Comparison of ENCODE assay signal across 8 cellular contexts in the genomic region with DNA sequence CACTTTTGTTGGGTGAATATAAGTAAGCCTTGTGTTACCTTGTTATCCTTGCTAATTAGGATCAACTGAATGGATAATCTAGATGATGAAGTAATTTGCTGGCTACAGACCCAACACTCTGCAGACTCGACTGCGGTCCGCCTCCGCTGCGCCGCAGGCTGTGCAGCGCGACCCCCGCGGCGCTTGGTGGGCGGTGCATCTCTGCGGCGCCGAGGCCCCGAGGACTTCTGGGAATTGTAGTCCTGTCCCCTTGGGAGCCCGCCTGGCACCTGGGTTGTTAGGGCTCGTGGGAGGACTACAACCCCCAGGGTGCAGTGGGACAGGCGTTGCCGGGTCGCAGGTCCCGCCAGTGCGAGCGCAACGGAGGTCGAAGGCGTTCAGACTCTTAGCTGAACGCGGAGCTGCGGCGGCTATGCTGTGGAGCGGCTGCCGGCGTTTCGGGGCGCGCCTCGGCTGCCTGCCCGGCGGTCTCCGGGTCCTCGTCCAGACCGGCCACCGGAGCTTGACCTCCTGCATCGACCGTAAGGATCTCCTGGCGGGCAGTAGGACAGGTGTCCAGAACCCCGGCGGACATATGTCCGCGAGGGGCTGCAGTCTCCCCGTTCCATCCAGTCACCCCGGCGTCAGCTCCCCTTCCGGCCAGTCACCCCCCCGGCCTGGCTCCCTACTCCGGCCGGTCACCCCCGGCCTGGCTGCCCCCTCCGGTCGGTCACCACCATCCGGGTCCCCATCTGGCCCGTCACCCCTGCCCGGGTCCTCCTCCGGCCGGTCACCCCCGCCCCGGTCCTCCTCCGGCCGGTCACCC.
A peak's percentile ranks its signal among the peaks of the same experiment; 100 is the strongest.
DNase-seq lines count a peak whose midpoint lies in the region; ATAC-seq lines count a peak whose summit lies in the region.

Gene ACAD8 (plus strand): TSS at position 380 of the 805 bp plus-strand sequence. CDS start 33 bp downstream, at position 413.
Gene THYN1 (minus strand): TSS at position 164 of the 805 bp plus-strand sequence. CDS start 470 bp downstream, outside the sequence.

- ATAC-seq in GM19468 (IDR thresholded peaks at IDR 0.05; ENCODE audit: extremely low read depth, unreplicated experiment) = peak; percentile 100

- DNase-seq in COLO668 (lab: John Stamatoyannopoulos, UW; ENCODE audit: unreplicated experiment) (peak; percentile 96), HS-5 (ENCODE audit: low read depth) (peak; percentile 86), medulla oblongata (ENCODE audit: extremely low spot score) (peak; percentile 98)
- DNase-seq in NK-92 treated with Interleukin-12 subunit alpha and Interleukin-12 subunit beta, amount 100 ng/mL, for 24 hours (lab: John Stamatoyannopoulos, UW) = peak; percentile 93
- peak; percentile 95 for DNase-seq in activated CD8-positive, alpha-beta memory T cell treated with anti-CD3 and anti-CD28 coated beads for 24 hours
- peak; percentile 93 for DNase-seq in effector CD8-positive, alpha-beta T cell (lab: John Stamatoyannopoulos, UW)
- peak; percentile 92 for DNase-seq in stimulated activated CD8-positive, alpha-beta memory T cell treated with anti-CD3 and anti-CD28 coated beads, Interleukin-12 subunit alpha, Interleukin-12 subunit beta, amount 100 ng/mL, for 1 hour (ENCODE audit: low read depth)

Comparison
In these comparisons a context has a peak if more than half of its experiments do, and no peak if none do; other contexts are left out.
1. Peak in every context shown above with its lines: DNase-seq and ATAC-seq.